Comparison of ENCODE assay signal across 10 cellular contexts in the genomic region with DNA sequence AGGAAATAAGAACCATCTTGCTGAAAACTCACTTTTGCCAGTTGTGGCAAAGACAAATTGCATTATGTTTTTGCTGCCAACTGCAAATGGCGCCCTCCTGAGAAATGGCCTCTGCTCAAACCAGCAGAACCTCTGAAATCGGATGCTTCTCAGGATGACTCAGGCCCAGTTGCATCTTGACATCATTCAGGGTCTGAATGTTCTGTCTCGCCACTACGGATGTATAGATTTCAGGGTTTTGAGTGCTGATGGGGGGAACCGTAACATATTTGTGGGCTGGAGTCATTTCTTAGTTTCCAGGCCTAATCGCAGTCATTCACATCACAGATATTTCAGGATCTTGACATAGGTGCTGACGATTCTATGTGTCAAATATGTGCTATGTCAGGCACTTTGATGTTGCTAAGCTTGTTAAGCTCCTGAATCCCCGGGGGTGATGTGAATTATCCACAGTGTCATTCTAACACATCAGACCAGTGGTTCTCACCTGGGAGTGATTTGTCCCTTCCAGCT.
A peak's percentile ranks its signal among the peaks of the same experiment; 100 is the strongest.
DNase-seq lines count a peak whose midpoint lies in the region; TF ChIP-seq lines count a peak whose summit lies in the region.
"Had no signal": no experiment of that assay in that cellular context is flagged by ENCODE, and none has a peak within 500 bp of the region (broad histone marks: within the 10 kb centered on the region; RNA-seq: fewer than 3 reads in every experiment).

No MANE protein-coding gene starts in this region.

- no peaks in the 10 kb centered on the region for H4K20me1 ChIP-seq in mammary epithelial cell (ENCODE audit: insufficient read depth, low read length)

- BruUV-seq in mammary epithelial cell (replicated peaks; lab: Mats Ljungman, UMichigan): no TSS peak

- H3K4me3 Mint-ChIP-seq in activated CD4-positive, alpha-beta T cell treated with anti-CD3 and anti-CD28 coated beads, Interleukin-2, amount 10 ng/mL, durations not matched to agents 24 days and 14 days: no peak overlapping the region
- H3K4me3 Mint-ChIP-seq: B cell; naive thymus-derived CD8-positive, alpha-beta T cell had no signal

- H3K4me2 ChIP-seq in mammary epithelial cell (ENCODE audit: insufficient read depth, low read depth, low read length): no peak overlapping the region

- no peak overlapping the region for H3K27ac Mint-ChIP-seq in activated CD4-positive, alpha-beta T cell treated with anti-CD3 and anti-CD28 coated beads, Interleukin-2, amount 10 ng/mL, durations not matched to agents 24 days and 14 days
- H3K27ac Mint-ChIP-seq: B cell; naive thymus-derived CD8-positive, alpha-beta T cell had no signal

- CTCF ChIA-PET in mammary epithelial cell (lab: Charles Lee; ENCODE audit: low non-redundant PET): no interaction called here

- H3K36me3 Mint-ChIP-seq in activated CD4-positive, alpha-beta T cell treated with anti-CD3 and anti-CD28 coated beads, Interleukin-2, amount 10 ng/mL, durations not matched to agents 24 days and 14 days (ENCODE audit: low read depth): no peaks in the 10 kb centered on the region
- H3K36me3 Mint-ChIP-seq: naive thymus-derived CD8-positive, alpha-beta T cell had no signal

- H3K79me2 ChIP-seq in mammary epithelial cell (ENCODE audit: insufficient read depth, low read length): no peaks in the 10 kb centered on the region

- H2AFZ ChIP-seq in mammary epithelial cell (ENCODE audit: low read depth, low read length): no peak overlapping the region

- peak; percentile 52 for DNase-seq in activated CD4-positive, alpha-beta T cell treated with anti-CD3 and anti-CD28 coated beads for 48 hours
- no peak for DNase-seq in activated CD4-positive, alpha-beta T cell treated with anti-CD3 and anti-CD28 coated beads, Interleukin-2, amount 10 ng/mL, durations not matched to agents 24 days and 14 days
- DNase-seq in HS-5 (ENCODE audit: low read depth) (peak; percentile 100), mammary epithelial cell (peak; percentile 82), esophagus squamous epithelium (lab: John Stamatoyannopoulos, UW) (no peak), NCI-H2107 treated with DMSO at 0.1 percent for 48 hours (lab: John Stamatoyannopoulos, UW; ENCODE audit: unreplicated experiment) (no peak), NCI-H748 treated with DMSO at 0.1 percent for 48 hours (lab: John Stamatoyannopoulos, UW) (no peak)
- peak; percentile 9 to 27 for DNase-seq in stimulated activated CD4-positive, alpha-beta T cell treated with anti-CD3 and anti-CD28 coated beads, Interleukin-2, amount 100 ng/mL, for 24 hours
- DNase-seq: naive thymus-derived CD8-positive, alpha-beta T cell had no signal

- H3K9me3 Mint-ChIP-seq in activated CD4-positive, alpha-beta T cell treated with anti-CD3 and anti-CD28 coated beads, Interleukin-2, amount 10 ng/mL, durations not matched to agents 24 days and 14 days: no peaks in the 10 kb centered on the region
- H3K9me3 Mint-ChIP-seq: naive thymus-derived CD8-positive, alpha-beta T cell had no signal

- TF ChIP-seq CTCF in mammary epithelial cell (conservative IDR thresholded peaks at IDR 0.05 in 1 of 2, IDR thresholded peaks at IDR 0.05 in 1 of 2; ENCODE audit: extremely low read depth in 1 of 2, insufficient read depth in 1 of 2, low read depth in 1 of 2, low read length in 2 of 2) (no peak), esophagus squamous epithelium (IDR thresholded peaks at IDR 0.05) (no peak)

- no peaks in the 10 kb centered on the region for H3K27me3 ChIP-seq in mammary epithelial cell (ENCODE audit: insufficient read depth, low read length)
- no peaks in the 10 kb centered on the region for H3K27me3 ChIP-seq in esophagus squamous epithelium

- H3K36me3 ChIP-seq in mammary epithelial cell (ENCODE audit: insufficient read depth, low read length) (no peaks in the 10 kb centered on the region), esophagus squamous epithelium (no peaks in the 10 kb centered on the region)

- H3K4me1 Mint-ChIP-seq in activated CD4-positive, alpha-beta T cell treated with anti-CD3 and anti-CD28 coated beads, Interleukin-2, amount 10 ng/mL, durations not matched to agents 24 days and 14 days: peaks cover 2% of the 10 kb centered on the region

- no peak for TF ChIP-seq POLR2A in esophagus squamous epithelium (IDR thresholded peaks at IDR 0.05)

- no peaks in the 10 kb centered on the region for H3K9me3 ChIP-seq in mammary epithelial cell (replicated peaks; ENCODE audit: insufficient read depth, low read length)
- H3K9me3 ChIP-seq in esophagus squamous epithelium: no peaks in the 10 kb centered on the region

- H3K27ac ChIP-seq in mammary epithelial cell (ENCODE audit: insufficient read depth, low read depth, low read length) (no peak overlapping the region), esophagus squamous epithelium (no peak overlapping the region)

- H3K4me3 ChIP-seq in mammary epithelial cell (replicated peaks in 1 of 3; ENCODE audit: insufficient read depth in 1 of 3, low read depth in 2 of 3, low read length in 3 of 3) (no peak overlapping the region), esophagus squamous epithelium (no peak overlapping the region)

- dilution Hi-C loops in mammary epithelial cell (cut with HindIII; ENCODE audit: low sequenced_read_pairs): no loop called here

- intact Hi-C loops in activated CD4-positive, alpha-beta T cell treated with anti-CD3 and anti-CD28 coated beads, Interleukin-2, amount 10 ng/mL, durations not matched to agents 24 days and 14 days (cut with micrococcal nuclease): no loop called here
- intact Hi-C loops in mammary epithelial cell (cut with micrococcal nuclease): no loop called here
- intact Hi-C loops in esophagus squamous epithelium (cut with DNase I): no loop called here

- in situ Hi-C loops in mammary epithelial cell (cut with MboI; ENCODE audit: low sequenced_read_pairs in 2 of 2): loop anchor here in 1 of 2 donors (25.0 kb wide), 1 partner anchor 523 kb away; no protein-coding TSS in a partner anchor

- no peak overlapping the region for H3K9ac ChIP-seq in mammary epithelial cell (ENCODE audit: insufficient read depth, low read length)

- WGBS in mammary epithelial cell (ENCODE audit: low coverage, missing lambda C conversion rate): 67% methylated on average over 8 of the region's 8 CpGs
- WGBS in esophagus squamous epithelium, 2 donors: 59 to 60% methylated on average over 6 to 8 of the region's 8 CpGs

- peaks cover 4% of the 10 kb centered on the region for H3K27me3 Mint-ChIP-seq in activated CD4-positive, alpha-beta T cell treated with anti-CD3 and anti-CD28 coated beads, Interleukin-2, amount 10 ng/mL, durations not matched to agents 24 days and 14 days
- H3K27me3 Mint-ChIP-seq: B cell had no signal

- H3K4me1 ChIP-seq in mammary epithelial cell (ENCODE audit: insufficient read depth, low read length) (peaks cover 8% of the 10 kb centered on the region), esophagus squamous epithelium (peaks cover 0 to 5% (median 0%) of the 10 kb centered on the region in 3 donors)

Comparison
In these comparisons a context has a peak if more than half of its experiments do, and no peak if none do; other contexts are left out.
1. DNase-seq: peak in activated CD4-positive, alpha-beta T cell treated with anti-CD3 and anti-CD28 coated beads for 48 hours (single experiment), HS-5 (single experiment), mammary epithelial cell (single experiment) and stimulated activated CD4-positive, alpha-beta T cell treated with anti-CD3 and anti-CD28 coated beads, Interleukin-2, amount 100 ng/mL, for 24 hours (2 of 2); none in activated CD4-positive, alpha-beta T cell treated with anti-CD3 and anti-CD28 coated beads, Interleukin-2, amount 10 ng/mL, durations not matched to agents 24 days and 14 days (single experiment), esophagus squamous epithelium (single experiment), NCI-H2107 treated with DMSO at 0.1 percent for 48 hours (single experiment) and NCI-H748 treated with DMSO at 0.1 percent for 48 hours (single experiment).